ENCODE assay signal across 23 cellular contexts in genomic region chr2:6928452-6928851, GRCh38. TPM values are rescaled to one million over a fixed set of nuclear protein-coding genes. Genes with fewer than 3 reads are reported as not detected.
DNase-seq lines count a peak whose midpoint lies in the region; ATAC-seq and TF ChIP-seq lines count a peak whose summit lies in the region.
"Had no signal": no experiment of that assay in that cellular context is flagged by ENCODE, and none has a peak within 500 bp of the region (broad histone marks: within the 10 kb centered on the region; RNA-seq: fewer than 3 reads in every experiment).

No MANE protein-coding gene starts in this region.

- H3K36me3 ChIP-seq in esophagus muscularis mucosa (no peaks in the 10 kb centered on the region), parathyroid adenoma (ENCODE audit: control insufficient read depth, insufficient read depth, low read length) (no peaks in the 10 kb centered on the region)
- H3K36me3 ChIP-seq: sigmoid colon had no signal

- H3K27ac ChIP-seq in VCaP = peak overlapping the region; percentile 93
- no peak overlapping the region for H3K27ac ChIP-seq in esophagus muscularis mucosa (replicated peaks in 1 of 4)
- peak overlapping the region; percentile 79 for H3K27ac ChIP-seq in parathyroid adenoma
- H3K27ac ChIP-seq: epithelial cell of prostate, GM23248, RWPE1, sigmoid colon had no signal

- H3K4me2 ChIP-seq in parathyroid adenoma (ENCODE audit: low read length) = no peak overlapping the region

- peaks cover 16% of the 10 kb centered on the region for H3K79me2 ChIP-seq in parathyroid adenoma

- ATAC-seq in activated naive CD8-positive, alpha-beta T cell treated with anti-CD3 and anti-CD28 coated beads, Interleukin-2, amount 50 U/mL, for 24 hours = no peak
- ATAC-seq in HG03108 (IDR thresholded peaks at IDR 0.05; ENCODE audit: unreplicated experiment) = no peak
- ATAC-seq: GM12878; left ventricle myocardium superior; stimulated activated memory B cell treated with anti-CD40 and anti-IgM and Interleukin-4, amounts not matched to agents 10 μg/mL and 1 μg/mL and 100 μg/mL, for 72 hours had no signal

- peaks cover 13% of the 10 kb centered on the region for H3K9me3 Mint-ChIP-seq in activated naive CD8-positive, alpha-beta T cell (ENCODE audit: low read depth)
- peaks cover 5% of the 10 kb centered on the region for H3K9me3 Mint-ChIP-seq in activated naive CD8-positive, alpha-beta T cell treated with anti-CD3 and anti-CD28 coated beads, Interleukin-2, amount 50 U/mL, for 24 hours

- H3K9ac ChIP-seq in parathyroid adenoma = no peak overlapping the region
- H3K9ac ChIP-seq: GM23248 had no signal

- H3K4me1 ChIP-seq in esophagus muscularis mucosa = peaks cover 19 to 39% (median 25%) of the 10 kb centered on the region in 4 donors
- peaks cover 50% of the 10 kb centered on the region for H3K4me1 ChIP-seq in parathyroid adenoma

- intact Hi-C loops in esophagus muscularis mucosa (cut with DNase I) = no loop called here

- H3K27me3 ChIP-seq in esophagus muscularis mucosa (no peaks in the 10 kb centered on the region), parathyroid adenoma (ENCODE audit: control insufficient read depth, insufficient read depth, low read length) (no peaks in the 10 kb centered on the region)
- H3K27me3 ChIP-seq: sigmoid colon had no signal

- H3K4me1 Mint-ChIP-seq in activated naive CD8-positive, alpha-beta T cell (ENCODE audit: low read depth) = peaks cover 92% of the 10 kb centered on the region
- peaks cover 49% of the 10 kb centered on the region for H3K4me1 Mint-ChIP-seq in activated naive CD8-positive, alpha-beta T cell treated with anti-CD3 and anti-CD28 coated beads, Interleukin-2, amount 50 U/mL, for 24 hours

- H3K9me3 ChIP-seq in esophagus muscularis mucosa (no peaks in the 10 kb centered on the region), parathyroid adenoma (ENCODE audit: control insufficient read depth, low read length) (no peaks in the 10 kb centered on the region)
- H3K9me3 ChIP-seq: sigmoid colon had no signal

- no peak for TF ChIP-seq EP300 in esophagus muscularis mucosa (IDR thresholded peaks at IDR 0.05)

- peaks cover 19% of the 10 kb centered on the region for H3K36me3 Mint-ChIP-seq in activated naive CD8-positive, alpha-beta T cell
- peaks cover 32% of the 10 kb centered on the region for H3K36me3 Mint-ChIP-seq in activated naive CD8-positive, alpha-beta T cell treated with anti-CD3 and anti-CD28 coated beads, Interleukin-2, amount 50 U/mL, for 24 hours (ENCODE audit: low read depth)

- peak overlapping the region; percentile 78 for H3K27ac Mint-ChIP-seq in activated naive CD8-positive, alpha-beta T cell
- no peak overlapping the region for H3K27ac Mint-ChIP-seq in activated naive CD8-positive, alpha-beta T cell treated with anti-CD3 and anti-CD28 coated beads, Interleukin-2, amount 50 U/mL, for 24 hours
- H3K27ac Mint-ChIP-seq: activated T-helper 1 cell treated with anti-CD3 and anti-CD28 coated beads, Interleukin-12 subunit alpha, Interleukin-12 subunit beta, Interleukin-2, Interleukin-4 antibody, amounts not matched to agents 30 ng/mL and 10 ng/mL and 1 ng/mL, durations not matched to agents 14 hours and 24 hours and 36 hours; CD14-positive monocyte; progenitor cell of endocrine pancreas; stimulated activated memory B cell treated with anti-CD40 and anti-IgM and Interleukin-4, amounts not matched to agents 10 μg/mL and 1 μg/mL and 100 μg/mL, for 72 hours had no signal

- H3K4me3 ChIP-seq in esophagus muscularis mucosa = no peak overlapping the region
- H3K4me3 ChIP-seq in parathyroid adenoma (ENCODE audit: low read depth, low read length) = no peak overlapping the region
- H3K4me3 ChIP-seq: GM12878, GM23248, sigmoid colon had no signal

- no peak for DNase-seq in activated naive CD8-positive, alpha-beta T cell treated with anti-CD3 and anti-CD28 coated beads, Interleukin-2, amount 50 U/mL, for 24 hours
- DNase-seq in esophagus muscularis mucosa (ENCODE audit: extremely low spot score) = peak; percentile 60
- no peak for DNase-seq in activated gamma-delta T cell treated with Interleukin-2 at 50 U/mL for 16 hours
- DNase-seq: activated CD4-positive, CD25-positive, alpha-beta regulatory T cell treated with anti-CD3 and anti-CD28 coated beads, Interleukin-2, amount 50 U/mL, for 72 hours; effector CD8-positive, alpha-beta T cell; GM23248; Karpas-422; left ventricle myocardium superior; NCI-H1436 treated with DMSO at 0.1 percent for 48 hours; NCI-H446; sigmoid colon; stimulated activated CD4-positive, alpha-beta T cell treated with anti-CD3 and anti-CD28 coated beads, Interleukin-4, amount 100 ng/mL, for 4 hours had no signal

- no peaks in the 10 kb centered on the region for H3K27me3 Mint-ChIP-seq in activated naive CD8-positive, alpha-beta T cell
- H3K27me3 Mint-ChIP-seq in activated naive CD8-positive, alpha-beta T cell treated with anti-CD3 and anti-CD28 coated beads, Interleukin-2, amount 50 U/mL, for 24 hours = no peaks in the 10 kb centered on the region
- H3K27me3 Mint-ChIP-seq: stimulated activated memory B cell treated with anti-CD40 and anti-IgM and Interleukin-4, amounts not matched to agents 10 μg/mL and 1 μg/mL and 100 μg/mL, for 72 hours had no signal

- H2AFZ ChIP-seq in parathyroid adenoma = no peak overlapping the region
- H2AFZ ChIP-seq: GM23248 had no signal

- WGBS in esophagus muscularis mucosa = 86% methylated on average over 9 of the region's 9 CpGs

- TF ChIP-seq CTCF in VCaP (conservative IDR thresholded peaks at IDR 0.05) (no peak), esophagus muscularis mucosa (IDR thresholded peaks at IDR 0.05) (no peak), parathyroid adenoma (IDR thresholded peaks at IDR 0.05) (no peak)

- H3K4me3 Mint-ChIP-seq in activated naive CD8-positive, alpha-beta T cell = peak overlapping the region; percentile 38
- no peak overlapping the region for H3K4me3 Mint-ChIP-seq in activated naive CD8-positive, alpha-beta T cell treated with anti-CD3 and anti-CD28 coated beads, Interleukin-2, amount 50 U/mL, for 24 hours
- H3K4me3 Mint-ChIP-seq: activated T-helper 1 cell treated with anti-CD3 and anti-CD28 coated beads, Interleukin-12 subunit alpha, Interleukin-12 subunit beta, Interleukin-2, Interleukin-4 antibody, amounts not matched to agents 30 ng/mL and 10 ng/mL and 1 ng/mL, durations not matched to agents 14 hours and 24 hours and 36 hours; CD14-positive monocyte; stimulated activated memory B cell treated with anti-CD40 and anti-IgM and Interleukin-4, amounts not matched to agents 10 μg/mL and 1 μg/mL and 100 μg/mL, for 72 hours had no signal

- no peak for TF ChIP-seq POLR2A in esophagus muscularis mucosa (IDR thresholded peaks at IDR 0.05; ENCODE audit: low read depth)

RNA-seq across cellular contexts. Expression of gene RNF144A, which starts 11.2 kb away (rescaled TPM):
- 10 to 100 TPM in 1 of 4 donors, 1 to 10 TPM in 3; 5.4 to 10.8 (median 8.8) TPM for total RNA-seq in esophagus muscularis mucosa

RNA-seq across cellular contexts. Expression of gene RSAD2, which starts 50.9 kb away (rescaled TPM):
- 1 to 10 TPM; 3.7 to 7.0 (median 5.8) TPM for total RNA-seq in esophagus muscularis mucosa
- total RNA-seq: GM23248 had no signal

Comparison
In these comparisons a context has a peak if more than half of its experiments do, and no peak if none do; other contexts are left out.
1. H3K27ac ChIP-seq: peak in VCaP (single experiment) and parathyroid adenoma (single experiment); none in esophagus muscularis mucosa (0 of 4).